In genomic region chr1:190022709-190023108, GRCh38 we compare ENCODE assay signal across 12 cellular contexts.
DNase-seq lines count a peak whose midpoint lies in the region; FAIRE-seq and TF ChIP-seq lines count a peak whose summit lies in the region.
"Had no signal": no experiment of that assay in that cellular context is flagged by ENCODE, and none has a peak within 500 bp of the region (broad histone marks: within the 10 kb centered on the region; RNA-seq: fewer than 3 reads in every experiment).

No MANE protein-coding gene starts in this region.

- no peaks in the 10 kb centered on the region for H3K4me1 ChIP-seq in esophagus muscularis mucosa

- DNase-seq in D721Med (ENCODE audit: insufficient read length, low spot score): no peak
- peak; percentile 46 for DNase-seq in H4 (ENCODE audit: low spot score)
- DNase-seq in LoVo (ENCODE audit: low spot score): peak; percentile 27
- DNase-seq in astrocyte of the spinal cord (ENCODE audit: low read depth, low spot score): peak; percentile 65
- DNase-seq in activated CD4-positive, alpha-beta T cell treated with anti-CD3 and anti-CD28 coated beads, Interleukin-2, amount 10 ng/mL, durations not matched to agents 7 days and 5 days: no peak
- DNase-seq in esophagus muscularis mucosa (ENCODE audit: extremely low spot score): no peak
- no peak for DNase-seq in glutamatergic neuron
- DNase-seq in kidney glomerular epithelial cell (lab: John Stamatoyannopoulos, UW): no peak
- DNase-seq: aorta; DMS79 treated with DMSO at 0.1 percent for 48 hours; mesendoderm; stimulated activated CD4-positive, alpha-beta T cell treated with anti-CD3 and anti-CD28 coated beads, Interleukin-15, amount 100 ng/mL, for 24 hours had no signal

- no peaks in the 10 kb centered on the region for H3K9me3 ChIP-seq in esophagus muscularis mucosa

- H3K36me3 ChIP-seq in esophagus muscularis mucosa: no peaks in the 10 kb centered on the region

- POLR2A ChIA-PET in activated CD4-positive, alpha-beta T cell treated with anti-CD3 and anti-CD28 coated beads, Interleukin-2, amount 10 ng/mL, durations not matched to agents 7 days and 5 days (lab: Charles Lee): no interaction called here

- TF ChIP-seq EP300 in esophagus muscularis mucosa (IDR thresholded peaks at IDR 0.05): no peak

- H3K27ac ChIP-seq in esophagus muscularis mucosa (replicated peaks in 1 of 4): no peak overlapping the region

- in situ Hi-C loops in astrocyte of the spinal cord (cut with HindIII; ENCODE audit: low sequenced_read_pairs): no loop called here

- no peaks in the 10 kb centered on the region for H3K4me1 Mint-ChIP-seq in activated CD4-positive, alpha-beta T cell treated with anti-CD3 and anti-CD28 coated beads, Interleukin-2, amount 10 ng/mL, durations not matched to agents 7 days and 5 days
- no peaks in the 10 kb centered on the region for H3K4me1 Mint-ChIP-seq in glutamatergic neuron (ENCODE audit: low read depth, unreplicated experiment)

- TF ChIP-seq CTCF in D721Med (IDR thresholded peaks at IDR 0.05; ENCODE audit: insufficient read depth, missing control alignments): no peak
- TF ChIP-seq CTCF in astrocyte of the spinal cord (IDR thresholded peaks at IDR 0.05; ENCODE audit: low read depth, low read length): no peak
- TF ChIP-seq CTCF in esophagus muscularis mucosa (IDR thresholded peaks at IDR 0.05): no peak
- no peak for TF ChIP-seq CTCF in glutamatergic neuron (IDR thresholded peaks at IDR 0.05; ENCODE audit: partially characterized antibody, unreplicated experiment)

- H3K36me3 Mint-ChIP-seq in activated CD4-positive, alpha-beta T cell treated with anti-CD3 and anti-CD28 coated beads, Interleukin-2, amount 10 ng/mL, durations not matched to agents 7 days and 5 days (ENCODE audit: low read depth): no peaks in the 10 kb centered on the region
- H3K36me3 Mint-ChIP-seq in glutamatergic neuron (ENCODE audit: unreplicated experiment): no peaks in the 10 kb centered on the region

- WGBS in esophagus muscularis mucosa: 83% methylated on average over 3 of the region's 3 CpGs

- H3K9me3 Mint-ChIP-seq in activated CD4-positive, alpha-beta T cell treated with anti-CD3 and anti-CD28 coated beads, Interleukin-2, amount 10 ng/mL, durations not matched to agents 7 days and 5 days: no peaks in the 10 kb centered on the region
- peaks cover 3% of the 10 kb centered on the region for H3K9me3 Mint-ChIP-seq in glutamatergic neuron (ENCODE audit: unreplicated experiment)

- no peak for TF ChIP-seq POLR2A in esophagus muscularis mucosa (IDR thresholded peaks at IDR 0.05; ENCODE audit: low read depth)

- no peaks in the 10 kb centered on the region for H3K27me3 Mint-ChIP-seq in activated CD4-positive, alpha-beta T cell treated with anti-CD3 and anti-CD28 coated beads, Interleukin-2, amount 10 ng/mL, durations not matched to agents 7 days and 5 days
- no peaks in the 10 kb centered on the region for H3K27me3 Mint-ChIP-seq in glutamatergic neuron (ENCODE audit: unreplicated experiment)

- CTCF ChIA-PET in activated CD4-positive, alpha-beta T cell treated with anti-CD3 and anti-CD28 coated beads, Interleukin-2, amount 10 ng/mL, durations not matched to agents 7 days and 5 days (lab: Charles Lee): no interaction called here

- no peak overlapping the region for H3K27ac Mint-ChIP-seq in activated CD4-positive, alpha-beta T cell treated with anti-CD3 and anti-CD28 coated beads, Interleukin-2, amount 10 ng/mL, durations not matched to agents 7 days and 5 days
- no peak overlapping the region for H3K27ac Mint-ChIP-seq in glutamatergic neuron (ENCODE audit: unreplicated experiment)

- H3K4me3 ChIP-seq in astrocyte of the spinal cord (ENCODE audit: low read depth, low read length) (no peak overlapping the region), esophagus muscularis mucosa (no peak overlapping the region)

- no peaks in the 10 kb centered on the region for H3K27me3 ChIP-seq in esophagus muscularis mucosa

- peak; percentile 25 for FAIRE-seq in D721Med (lab: Jason Lieb, UNC)

- intact Hi-C loops in esophagus muscularis mucosa (cut with DNase I): no loop called here

- no peak overlapping the region for H3K4me3 Mint-ChIP-seq in activated CD4-positive, alpha-beta T cell treated with anti-CD3 and anti-CD28 coated beads, Interleukin-2, amount 10 ng/mL, durations not matched to agents 7 days and 5 days
- H3K4me3 Mint-ChIP-seq in glutamatergic neuron (ENCODE audit: unreplicated experiment): no peak overlapping the region

Comparison
In these comparisons a context has a peak if more than half of its experiments do, and no peak if none do; other contexts are left out.
1. DNase-seq: peak in H4 (single experiment), LoVo (single experiment) and astrocyte of the spinal cord (single experiment); none in D721Med (single experiment), activated CD4-positive, alpha-beta T cell treated with anti-CD3 and anti-CD28 coated beads, Interleukin-2, amount 10 ng/mL, durations not matched to agents 7 days and 5 days (single experiment), esophagus muscularis mucosa (single experiment), glutamatergic neuron (single experiment) and kidney glomerular epithelial cell (single experiment).